In genomic region chr3:133747907-133748639, GRCh38 we compare ENCODE assay signal across 1 cellular context.
TF ChIP-seq lines count a peak whose summit lies in the region.

No MANE protein-coding gene starts in this region.

TF ChIP-seq in K562, 482 proteins besides CTCF, POLR2A, EP300 and RAD21 (continued from another document and continues in another):
- TF ChIP-seq, protein P1, sequence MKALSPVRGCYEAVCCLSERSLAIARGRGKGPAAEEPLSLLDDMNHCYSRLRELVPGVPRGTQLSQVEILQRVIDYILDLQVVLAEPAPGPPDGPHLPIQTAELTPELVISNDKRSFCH (CRISPR knock-in tag; IDR thresholded peaks at IDR 0.05): no peak
- TF ChIP-seq, protein P1 (tag; IDR thresholded peaks at IDR 0.05): 0 out of 2 replicates have a peak, but pooled peaks have one; percentile 50
- TF ChIP-seq PPARD (CRISPR knock-in tag; IDR thresholded peaks at IDR 0.05) (no peak), TAF1 (IDR thresholded peaks at IDR 0.05; ENCODE audit: control insufficient read depth, extremely low read depth, insufficient read depth, low read length, severe bottlenecking) (no peak), CXXC5 (CRISPR knock-in tag; IDR thresholded peaks at IDR 0.05) (peak; percentile 49), HDAC3 (IDR thresholded peaks at IDR 0.05; ENCODE audit: borderline replicate concordance, partially characterized antibody) (peak; percentile 52), CEBPB (tag; IDR thresholded peaks at IDR 0.05) (peak; percentile 79), MEIS2 (IDR thresholded peaks at IDR 0.05; ENCODE audit: partially characterized antibody) (peak; percentile 37), ZKSCAN3 (CRISPR knock-in tag; IDR thresholded peaks at IDR 0.05) (no peak), ZNF311 (CRISPR knock-in tag; IDR thresholded peaks at IDR 0.05) (no peak), ETV1 (tag; conservative IDR thresholded peaks at IDR 0.05; ENCODE audit: low read depth) (no peak), POLR3A (IDR thresholded peaks at IDR 0.05; ENCODE audit: borderline replicate concordance, extremely low read depth, insufficient read depth, insufficient read length) (no peak), PRMT5 (CRISPR knock-in tag; IDR thresholded peaks at IDR 0.05) (no peak), ARHGAP35 (IDR thresholded peaks at IDR 0.05; ENCODE audit: partially characterized antibody) (no peak), SMARCA4 (IDR thresholded peaks at IDR 0.05) (peak; percentile 76), GATA2 (CRISPR knock-in tag; IDR thresholded peaks at IDR 0.05) (peak; percentile 49; the same call in 1 of the 2 replicates), KDM4B (IDR thresholded peaks at IDR 0.05; ENCODE audit: borderline replicate concordance in 2 of 2, low read depth in 1 of 2) (no peak), VEZF1 (CRISPR knock-in tag; IDR thresholded peaks at IDR 0.05) (peak; percentile 38), PHF20 (IDR thresholded peaks at IDR 0.05; ENCODE audit: partially characterized antibody) (no peak), ZBTB7A (IDR thresholded peaks at IDR 0.05; ENCODE audit: borderline replicate concordance, control insufficient read depth, low read depth, low read length) (peak; percentile 25; the same call in 1 of the 2 replicates), FUS (optimal IDR thresholded peaks at IDR 0.05; ENCODE audit: low read depth, low read length) (no peak), HMG20A (CRISPR knock-in tag; conservative IDR thresholded peaks at IDR 0.05) (no peak), MTA3 (IDR thresholded peaks at IDR 0.05; ENCODE audit: borderline replicate concordance) (peak; percentile 65; the same call in 1 of the 2 replicates), ZZZ3 (IDR thresholded peaks at IDR 0.05) (no peak), TBL1XR1 (IDR thresholded peaks at IDR 0.05; ENCODE audit: low read length in 2 of 2) (peak in 1 of 2 experiments; percentile 47; a peak in 1 of 4 replicates), NKRF (IDR thresholded peaks at IDR 0.05; ENCODE audit: borderline replicate concordance) (no peak), FOXM1 (IDR thresholded peaks at IDR 0.05; ENCODE audit: low read depth) (0 out of 2 replicates have a peak, but pooled peaks have one; percentile 28), FOXM1 (CRISPR knock-in tag; IDR thresholded peaks at IDR 0.05; ENCODE audit: low read depth) (no peak), COPS2 (conservative IDR thresholded peaks at IDR 0.05) (no peak), DPF2 (IDR thresholded peaks at IDR 0.05) (peak; percentile 85), E2F4 (CRISPR knock-in tag; IDR thresholded peaks at IDR 0.05; ENCODE audit: low read depth) (no peak), TAL1 (IDR thresholded peaks at IDR 0.05) (peak; percentile 89), NFIX (CRISPR knock-in tag; IDR thresholded peaks at IDR 0.05; ENCODE audit: low read depth) (no peak), NCOA2 (IDR thresholded peaks at IDR 0.05; ENCODE audit: partially characterized antibody in 2 of 2) (no peak), FOXK2 (conservative IDR thresholded peaks at IDR 0.05 in 1 of 2, IDR thresholded peaks at IDR 0.05 in 1 of 2; ENCODE audit: low read depth in 2 of 2) (peak in 1 of 2 experiments; percentile 86; a peak in 2 of 4 replicates), MYBL2 (IDR thresholded peaks at IDR 0.05; ENCODE audit: low read depth) (no peak), MYBL2 (CRISPR knock-in tag; IDR thresholded peaks at IDR 0.05; ENCODE audit: borderline replicate concordance) (no peak), KAT2B (IDR thresholded peaks at IDR 0.05; ENCODE audit: low read depth, low read length) (no peak), ZNF184 (CRISPR knock-in tag; IDR thresholded peaks at IDR 0.05) (no peak), E2F8 (IDR thresholded peaks at IDR 0.05; ENCODE audit: low read depth, partially characterized antibody) (no peak), ILK (tag; IDR thresholded peaks at IDR 0.05; ENCODE audit: borderline replicate concordance, low read depth) (no peak), ZNF75A (CRISPR knock-in tag; IDR thresholded peaks at IDR 0.05) (no peak), ZFPM2 (CRISPR knock-in tag; IDR thresholded peaks at IDR 0.05) (no peak)
- TF ChIP-seq, protein P2, sequence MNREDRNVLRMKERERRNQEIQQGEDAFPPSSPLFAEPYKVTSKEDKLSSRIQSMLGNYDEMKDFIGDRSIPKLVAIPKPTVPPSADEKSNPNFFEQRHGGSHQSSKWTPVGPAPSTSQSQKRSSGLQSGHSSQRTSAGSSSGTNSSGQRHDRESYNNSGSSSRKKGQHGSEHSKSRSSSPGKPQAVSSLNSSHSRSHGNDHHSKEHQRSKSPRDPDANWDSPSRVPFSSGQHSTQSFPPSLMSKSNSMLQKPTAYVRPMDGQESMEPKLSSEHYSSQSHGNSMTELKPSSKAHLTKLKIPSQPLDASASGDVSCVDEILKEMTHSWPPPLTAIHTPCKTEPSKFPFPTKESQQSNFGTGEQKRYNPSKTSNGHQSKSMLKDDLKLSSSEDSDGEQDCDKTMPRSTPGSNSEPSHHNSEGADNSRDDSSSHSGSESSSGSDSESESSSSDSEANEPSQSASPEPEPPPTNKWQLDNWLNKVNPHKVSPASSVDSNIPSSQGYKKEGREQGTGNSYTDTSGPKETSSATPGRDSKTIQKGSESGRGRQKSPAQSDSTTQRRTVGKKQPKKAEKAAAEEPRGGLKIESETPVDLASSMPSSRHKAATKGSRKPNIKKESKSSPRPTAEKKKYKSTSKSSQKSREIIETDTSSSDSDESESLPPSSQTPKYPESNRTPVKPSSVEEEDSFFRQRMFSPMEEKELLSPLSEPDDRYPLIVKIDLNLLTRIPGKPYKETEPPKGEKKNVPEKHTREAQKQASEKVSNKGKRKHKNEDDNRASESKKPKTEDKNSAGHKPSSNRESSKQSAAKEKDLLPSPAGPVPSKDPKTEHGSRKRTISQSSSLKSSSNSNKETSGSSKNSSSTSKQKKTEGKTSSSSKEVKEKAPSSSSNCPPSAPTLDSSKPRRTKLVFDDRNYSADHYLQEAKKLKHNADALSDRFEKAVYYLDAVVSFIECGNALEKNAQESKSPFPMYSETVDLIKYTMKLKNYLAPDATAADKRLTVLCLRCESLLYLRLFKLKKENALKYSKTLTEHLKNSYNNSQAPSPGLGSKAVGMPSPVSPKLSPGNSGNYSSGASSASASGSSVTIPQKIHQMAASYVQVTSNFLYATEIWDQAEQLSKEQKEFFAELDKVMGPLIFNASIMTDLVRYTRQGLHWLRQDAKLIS (CRISPR knock-in tag; IDR thresholded peaks at IDR 0.05): no peak
- TF ChIP-seq, protein P3, sequence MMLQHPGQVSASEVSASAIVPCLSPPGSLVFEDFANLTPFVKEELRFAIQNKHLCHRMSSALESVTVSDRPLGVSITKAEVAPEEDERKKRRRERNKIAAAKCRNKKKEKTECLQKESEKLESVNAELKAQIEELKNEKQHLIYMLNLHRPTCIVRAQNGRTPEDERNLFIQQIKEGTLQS (IDR thresholded peaks at IDR 0.05): peak; percentile 72
- TF ChIP-seq, protein P3 (CRISPR knock-in tag; conservative IDR thresholded peaks at IDR 0.05): no peak
- TF ChIP-seq, protein P4, sequence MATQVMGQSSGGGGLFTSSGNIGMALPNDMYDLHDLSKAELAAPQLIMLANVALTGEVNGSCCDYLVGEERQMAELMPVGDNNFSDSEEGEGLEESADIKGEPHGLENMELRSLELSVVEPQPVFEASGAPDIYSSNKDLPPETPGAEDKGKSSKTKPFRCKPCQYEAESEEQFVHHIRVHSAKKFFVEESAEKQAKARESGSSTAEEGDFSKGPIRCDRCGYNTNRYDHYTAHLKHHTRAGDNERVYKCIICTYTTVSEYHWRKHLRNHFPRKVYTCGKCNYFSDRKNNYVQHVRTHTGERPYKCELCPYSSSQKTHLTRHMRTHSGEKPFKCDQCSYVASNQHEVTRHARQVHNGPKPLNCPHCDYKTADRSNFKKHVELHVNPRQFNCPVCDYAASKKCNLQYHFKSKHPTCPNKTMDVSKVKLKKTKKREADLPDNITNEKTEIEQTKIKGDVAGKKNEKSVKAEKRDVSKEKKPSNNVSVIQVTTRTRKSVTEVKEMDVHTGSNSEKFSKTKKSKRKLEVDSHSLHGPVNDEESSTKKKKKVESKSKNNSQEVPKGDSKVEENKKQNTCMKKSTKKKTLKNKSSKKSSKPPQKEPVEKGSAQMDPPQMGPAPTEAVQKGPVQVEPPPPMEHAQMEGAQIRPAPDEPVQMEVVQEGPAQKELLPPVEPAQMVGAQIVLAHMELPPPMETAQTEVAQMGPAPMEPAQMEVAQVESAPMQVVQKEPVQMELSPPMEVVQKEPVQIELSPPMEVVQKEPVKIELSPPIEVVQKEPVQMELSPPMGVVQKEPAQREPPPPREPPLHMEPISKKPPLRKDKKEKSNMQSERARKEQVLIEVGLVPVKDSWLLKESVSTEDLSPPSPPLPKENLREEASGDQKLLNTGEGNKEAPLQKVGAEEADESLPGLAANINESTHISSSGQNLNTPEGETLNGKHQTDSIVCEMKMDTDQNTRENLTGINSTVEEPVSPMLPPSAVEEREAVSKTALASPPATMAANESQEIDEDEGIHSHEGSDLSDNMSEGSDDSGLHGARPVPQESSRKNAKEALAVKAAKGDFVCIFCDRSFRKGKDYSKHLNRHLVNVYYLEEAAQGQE (CRISPR knock-in tag; IDR thresholded peaks at IDR 0.05; ENCODE audit: low read depth): no peak
